9 cellular contexts compared by ENCODE assay signal in genomic region chr3:13280856-13281656, GRCh38.
DNase-seq lines count a peak whose midpoint lies in the region; ATAC-seq and TF ChIP-seq lines count a peak whose summit lies in the region.
"Had no signal": no experiment of that assay in that cellular context is flagged by ENCODE, and none has a peak within 500 bp of the region (broad histone marks: within the 10 kb centered on the region; RNA-seq: fewer than 3 reads in every experiment).

No MANE protein-coding gene starts in this region.

- H3K36me3 ChIP-seq in Panc1 (ENCODE audit: control insufficient read depth, insufficient read depth, low read length) (no peaks in the 10 kb centered on the region), gastroesophageal sphincter (no peaks in the 10 kb centered on the region), ovary (no peaks in the 10 kb centered on the region)

- peak overlapping the region; percentile 72 for H3K4me3 Mint-ChIP-seq in progenitor cell of endocrine pancreas (ENCODE audit: low read depth)

- H3K4me1 Mint-ChIP-seq in progenitor cell of endocrine pancreas (ENCODE audit: low read depth): peaks cover 2% of the 10 kb centered on the region

- peaks cover 3% of the 10 kb centered on the region; the same call in 1 of the 2 replicates for H3K9me3 ChIP-seq in Panc1 (ENCODE audit: control insufficient read depth, insufficient read depth, low read depth, low read length)
- peaks cover 0 to 23% (median 0%) of the 10 kb centered on the region in 3 donors for H3K9me3 ChIP-seq in gastroesophageal sphincter
- peaks cover 0 to 8% of the 10 kb centered on the region in 2 donors for H3K9me3 ChIP-seq in ovary

- BruUV-seq in Panc1 (replicated peaks; lab: Mats Ljungman, UMichigan): no TSS peak

- H3K9me3 Mint-ChIP-seq in progenitor cell of endocrine pancreas (ENCODE audit: low read depth): peaks cover 3% of the 10 kb centered on the region

- H3K27me3 ChIP-seq in Panc1 (ENCODE audit: control insufficient read depth, insufficient read depth, low read length) (no peaks in the 10 kb centered on the region), gastroesophageal sphincter (peaks cover 84% of the 10 kb centered on the region), ovary (peaks cover 2% of the 10 kb centered on the region)

- 56% methylated on average over 6 of the region's 23 CpGs; no CpG with 5 or more reads in 1 of the 2 donors for WGBS in gastroesophageal sphincter (ENCODE audit: low coverage in 1 of 2), 2 donors
- 62 to 71% (median 67%) methylated on average over 20 to 23 of the region's 23 CpGs for WGBS in ovary, 3 donors

- H3K27me3 Mint-ChIP-seq in progenitor cell of endocrine pancreas: peaks cover 58% of the 10 kb centered on the region

- POLR2A ChIA-PET in Panc1 (lab: Charles Lee): no interaction called here

- TF ChIP-seq EP300 in gastroesophageal sphincter (IDR thresholded peaks at IDR 0.05): no peak
- TF ChIP-seq EP300 in ovary (IDR thresholded peaks at IDR 0.05): no peak

- no peak for TF ChIP-seq POLR2A in gastroesophageal sphincter (IDR thresholded peaks at IDR 0.05)
- TF ChIP-seq POLR2A in ovary (IDR thresholded peaks at IDR 0.05): no peak

- TF ChIP-seq CTCF in GM20000 (IDR thresholded peaks at IDR 0.05; ENCODE audit: extremely low read depth, missing control alignments) (no peak), Panc1 (IDR thresholded peaks at IDR 0.05) (no peak), gastroesophageal sphincter (IDR thresholded peaks at IDR 0.05) (no peak), progenitor cell of endocrine pancreas (IDR thresholded peaks at IDR 0.05; ENCODE audit: unreplicated experiment) (no peak), omental fat pad (IDR thresholded peaks at IDR 0.05) (no peak), ovary (IDR thresholded peaks at IDR 0.05) (no peak)

- DNase-seq in GM20000 (ENCODE audit: low spot score): peak; percentile 51
- DNase-seq in Panc1 (ENCODE audit: low read depth, low spot score): no peak
- no peak for DNase-seq in progenitor cell of endocrine pancreas (ENCODE audit: low spot score, unreplicated experiment)
- no peak for DNase-seq in activated CD4-positive, CD25-positive, alpha-beta regulatory T cell treated with anti-CD3 and anti-CD28 coated beads, Interleukin-2, amount 50 U/mL, for 72 hours
- DNase-seq in omental fat pad (ENCODE audit: low spot score): no peak
- DNase-seq in ovary: no peak
- no peak for DNase-seq in GM19240 (ENCODE audit: insufficient read length, low spot score)

- in situ Hi-C loops in Panc1 (cut with HindIII; ENCODE audit: low pct_unique_long_range_greater_than_20kb, low sequenced_read_pairs): no loop called here

- CTCF ChIA-PET in Panc1 (lab: Charles Lee): no interaction called here

- peaks cover 16% of the 10 kb centered on the region for H3K4me1 ChIP-seq in Panc1 (ENCODE audit: control insufficient read depth, insufficient read depth, low read length)
- peaks cover 0 to 42% (median 7%) of the 10 kb centered on the region in 3 donors for H3K4me1 ChIP-seq in gastroesophageal sphincter
- peaks cover 2% of the 10 kb centered on the region for H3K4me1 ChIP-seq in ovary (ENCODE audit: insufficient read depth)

- H3K27ac Mint-ChIP-seq in progenitor cell of endocrine pancreas: no peak overlapping the region

- H3K36me3 Mint-ChIP-seq in progenitor cell of endocrine pancreas (ENCODE audit: insufficient read depth): no peaks in the 10 kb centered on the region

- H3K4me3 ChIP-seq in Panc1 (ENCODE audit: low read depth in 2 of 2, low read length in 2 of 2): peak overlapping the region; percentile 53 to 69
- peak overlapping the region in 1 of 2 donors; percentile 57 for H3K4me3 ChIP-seq in gastroesophageal sphincter
- no peak overlapping the region for H3K4me3 ChIP-seq in ovary

- H3K27ac ChIP-seq in Panc1 (ENCODE audit: low read length) (peak overlapping the region; percentile 57), gastroesophageal sphincter (peak overlapping the region in 3 of 4 donors; percentile 59 to 70 (median 65)), ovary (no peak overlapping the region)

- ATAC-seq in Panc1 (peak; percentile 57), gastroesophageal sphincter (no peak), omental fat pad (ENCODE audit: low FRiP score) (no peak)
- ATAC-seq: SK-N-SH treated with all-trans-retinoic acid at 6 μM for 48 hours had no signal

- intact Hi-C loops in Panc1 (cut with micrococcal nuclease; ENCODE audit: unreplicated experiment) (no loop called here), ovary (cut with DNase I) (no loop called here)

Comparison
In these comparisons a context has a peak if more than half of its experiments do, and no peak if none do; other contexts are left out.
1. H3K27ac ChIP-seq: peak in Panc1 (single experiment) and gastroesophageal sphincter (3 of 4); none in ovary (0 of 2).